1 cellular context compared by ENCODE assay signal in genomic region chr1:100510441-100510840, GRCh38.
TF ChIP-seq lines count a peak whose summit lies in the region.

No MANE protein-coding gene starts in this region.

TF ChIP-seq in HepG2, 621 proteins besides CTCF, POLR2A, EP300 and RAD21 (continued from another document):
- TF ChIP-seq ZNF513 (CRISPR knock-in tag; conservative IDR thresholded peaks at IDR 0.05) (no peak), HOXA9 (CRISPR knock-in tag; IDR thresholded peaks at IDR 0.05; ENCODE audit: borderline replicate concordance) (no peak), ZSCAN30 (CRISPR knock-in tag; IDR thresholded peaks at IDR 0.05) (no peak), ZNF451 (CRISPR knock-in tag; IDR thresholded peaks at IDR 0.05) (no peak), ZNF350 (CRISPR knock-in tag; IDR thresholded peaks at IDR 0.05; ENCODE audit: borderline replicate concordance, low read depth) (no peak), GATAD1 (CRISPR knock-in tag; IDR thresholded peaks at IDR 0.05) (no peak), MIER3 (CRISPR knock-in tag; IDR thresholded peaks at IDR 0.05; ENCODE audit: borderline replicate concordance) (no peak), PHF5A (CRISPR knock-in tag; IDR thresholded peaks at IDR 0.05; ENCODE audit: low read depth, unreplicated experiment) (no peak), NFATC3 (CRISPR knock-in tag; IDR thresholded peaks at IDR 0.05) (no peak), KMT2B (CRISPR knock-in tag; IDR thresholded peaks at IDR 0.05) (no peak), NFKB2 (CRISPR knock-in tag; IDR thresholded peaks at IDR 0.05; ENCODE audit: borderline replicate concordance) (no peak), KDM1A (CRISPR knock-in tag; IDR thresholded peaks at IDR 0.05) (no peak), ESRRA (CRISPR knock-in tag; IDR thresholded peaks at IDR 0.05; ENCODE audit: low read depth) (no peak), ATF5 (CRISPR knock-in tag; IDR thresholded peaks at IDR 0.05; ENCODE audit: low read depth) (no peak), PBX3 (CRISPR knock-in tag; IDR thresholded peaks at IDR 0.05; ENCODE audit: borderline replicate concordance) (no peak)
- TF ChIP-seq, protein P1, sequence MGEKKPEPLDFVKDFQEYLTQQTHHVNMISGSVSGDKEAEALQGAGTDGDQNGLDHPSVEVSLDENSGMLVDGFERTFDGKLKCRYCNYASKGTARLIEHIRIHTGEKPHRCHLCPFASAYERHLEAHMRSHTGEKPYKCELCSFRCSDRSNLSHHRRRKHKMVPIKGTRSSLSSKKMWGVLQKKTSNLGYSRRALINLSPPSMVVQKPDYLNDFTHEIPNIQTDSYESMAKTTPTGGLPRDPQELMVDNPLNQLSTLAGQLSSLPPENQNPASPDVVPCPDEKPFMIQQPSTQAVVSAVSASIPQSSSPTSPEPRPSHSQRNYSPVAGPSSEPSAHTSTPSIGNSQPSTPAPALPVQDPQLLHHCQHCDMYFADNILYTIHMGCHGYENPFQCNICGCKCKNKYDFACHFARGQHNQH (CRISPR knock-in tag; IDR thresholded peaks at IDR 0.05) = no peak
